13 cellular contexts compared by ENCODE assay signal in the genomic region with DNA sequence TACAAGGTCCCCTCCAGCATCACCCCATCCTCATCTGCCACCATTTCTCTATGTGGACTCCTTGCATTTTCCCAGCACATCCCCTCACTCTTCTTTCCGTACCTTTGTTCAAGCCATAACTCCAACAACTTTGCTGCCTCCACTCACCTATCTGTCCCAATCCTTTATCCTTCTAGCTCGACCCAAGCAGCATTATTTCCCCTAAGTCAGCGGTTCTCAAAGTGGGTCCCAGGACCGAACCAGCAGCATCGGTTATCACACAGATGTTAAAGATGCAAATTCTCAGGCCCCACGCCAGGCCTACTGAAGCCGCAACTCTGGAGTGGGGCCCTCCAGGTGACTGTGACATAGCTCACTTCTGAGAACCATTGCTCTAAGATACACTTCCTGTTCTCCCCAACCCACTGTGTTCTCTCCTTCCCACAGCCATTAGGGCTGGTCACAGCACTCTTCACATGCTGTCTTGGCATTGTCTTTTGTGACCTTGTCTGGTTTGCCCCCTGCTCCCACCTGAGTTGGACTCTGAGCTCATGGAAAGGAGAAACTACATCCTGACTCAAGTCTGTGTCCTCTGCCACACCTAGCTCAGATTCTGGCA. TPM values are rescaled to one million over a fixed set of nuclear protein-coding genes. Genes with fewer than 3 reads are reported as not detected.
DNase-seq lines count a peak whose midpoint lies in the region; ATAC-seq, FAIRE-seq and TF ChIP-seq lines count a peak whose summit lies in the region.
"Had no signal": no experiment of that assay in that cellular context is flagged by ENCODE, and none has a peak within 500 bp of the region (broad histone marks: within the 10 kb centered on the region; RNA-seq: fewer than 3 reads in every experiment).

No MANE protein-coding gene starts in this region.

- peaks cover 30% of the 10 kb centered on the region for H3K36me3 Mint-ChIP-seq in effector memory CD8-positive, alpha-beta T cell (ENCODE audit: insufficient read depth)

- H3K4me3 Mint-ChIP-seq in effector memory CD8-positive, alpha-beta T cell = no peak overlapping the region

- H3K9me3 Mint-ChIP-seq in effector memory CD8-positive, alpha-beta T cell = no peaks in the 10 kb centered on the region

- TF ChIP-seq CTCF in right atrium auricular region (IDR thresholded peaks at IDR 0.05) = no peak
- no peak for TF ChIP-seq CTCF in heart right ventricle (IDR thresholded peaks at IDR 0.05)

- ATAC-seq in heart right ventricle = no peak
- ATAC-seq in effector memory CD8-positive, alpha-beta T cell (replicated peaks) = no peak

- DNase-seq in right atrium auricular region (ENCODE audit: low spot score) = no peak
- no peak for DNase-seq in heart right ventricle
- DNase-seq in MV-4-11 (lab: John Stamatoyannopoulos, UW) = peak; percentile 18
- no peak for DNase-seq in effector memory CD8-positive, alpha-beta T cell
- DNase-seq in urothelium cell line (ENCODE audit: low spot score) = no peak
- no peak for DNase-seq in stimulated activated naive CD4-positive, alpha-beta T cell treated with Interleukin-2 at 50 U/mL for 16 hours (lab: John Stamatoyannopoulos, UW)
- DNase-seq in NCI-H1105 (lab: John Stamatoyannopoulos, UW) = no peak
- DNase-seq in mesenteric fat pad (ENCODE audit: low spot score) = no peak
- DNase-seq: BE2C; NCI-H1436; NCI-H774; stimulated activated CD4-positive, alpha-beta T cell treated with anti-CD3 and anti-CD28 coated beads, Interleukin-15, amount 100 ng/mL, for 24 hours had no signal

- H3K27me3 ChIP-seq in right atrium auricular region (no peaks in the 10 kb centered on the region), heart right ventricle (no peaks in the 10 kb centered on the region)
- H3K27me3 ChIP-seq: BE2C, cardiac muscle cell had no signal

- FAIRE-seq in urothelium cell line (lab: Jason Lieb, UNC) = peak; percentile 66

- H3K4me3 ChIP-seq in right atrium auricular region (no peak overlapping the region), heart right ventricle (no peak overlapping the region)
- H3K4me3 ChIP-seq: cardiac muscle cell had no signal

- no peaks in the 10 kb centered on the region for H3K27me3 Mint-ChIP-seq in effector memory CD8-positive, alpha-beta T cell

- peaks cover 15 to 21% of the 10 kb centered on the region in 2 donors for H3K4me1 Mint-ChIP-seq in effector memory CD8-positive, alpha-beta T cell (ENCODE audit: low read depth in 2 of 2)

- peak overlapping the region; percentile 19 to 23 for H3K27ac ChIP-seq in right atrium auricular region
- H3K27ac ChIP-seq in heart right ventricle = no peak overlapping the region
- H3K27ac ChIP-seq: cardiac muscle cell had no signal

- no peaks in the 10 kb centered on the region for H3K36me3 ChIP-seq in right atrium auricular region
- H3K36me3 ChIP-seq in heart right ventricle = peaks cover 0 to 47% (median 0%) of the 10 kb centered on the region in 9 donors
- H3K36me3 ChIP-seq: BE2C, cardiac muscle cell had no signal

- H3K9me3 ChIP-seq in right atrium auricular region (no peaks in the 10 kb centered on the region), heart right ventricle (no peaks in the 10 kb centered on the region)
- H3K9me3 ChIP-seq: BE2C had no signal

- peaks cover 0 to 62% of the 10 kb centered on the region in 2 donors for H3K4me1 ChIP-seq in right atrium auricular region
- peaks cover 13 to 79% (median 44%) of the 10 kb centered on the region in 9 donors for H3K4me1 ChIP-seq in heart right ventricle
- H3K4me1 ChIP-seq: BE2C had no signal

- WGBS in heart right ventricle, 2 donors = 97 to 98% methylated on average over 7 of the region's 7 CpGs

- intact Hi-C loops in heart right ventricle (cut with DNase I) = no loop called here

- peak overlapping the region; percentile 54 to 84 for H3K27ac Mint-ChIP-seq in effector memory CD8-positive, alpha-beta T cell

RNA-seq across cellular contexts. Expression of gene AAGAB, which starts 56.2 kb away (rescaled TPM):
- total RNA-seq in right atrium auricular region (10 to 100 TPM; 12.6 to 20.4 TPM), heart right ventricle (10 to 100 TPM; 17.4 to 33.4 (median 24.3) TPM), mesenteric fat pad (26.1 TPM)
- polyA plus RNA-seq in heart right ventricle = 10 to 100 TPM in 1 of 2 donors, 1 to 10 TPM in 1; 4.3 to 26.4 TPM

RNA-seq across cellular contexts. Expression of gene IQCH, which starts 56.3 kb away (rescaled TPM):
- total RNA-seq in right atrium auricular region (under 1 TPM; 0.52 to 0.83 TPM), heart right ventricle (1 to 10 TPM in 8 of 10 donors, under 1 TPM in 2; 0.51 to 2.6 (median 1.3) TPM), mesenteric fat pad (0.45 TPM)
- under 1 TPM; 0.29 to 0.83 TPM for polyA plus RNA-seq in heart right ventricle

Comparison
In these comparisons a context has a peak if more than half of its experiments do, and no peak if none do; other contexts are left out.
1. H3K27ac ChIP-seq: peak in right atrium auricular region (2 of 2); none in heart right ventricle (0 of 10).